Comparison of ENCODE assay signal across 1 cellular context in genomic region chr18:1463981-1464380, GRCh38.
TF ChIP-seq lines count a peak whose summit lies in the region.

No MANE protein-coding gene starts in this region.

TF ChIP-seq in K562, 482 proteins besides CTCF, POLR2A, EP300 and RAD21 (continued from another document):
- TF ChIP-seq, protein P1, sequence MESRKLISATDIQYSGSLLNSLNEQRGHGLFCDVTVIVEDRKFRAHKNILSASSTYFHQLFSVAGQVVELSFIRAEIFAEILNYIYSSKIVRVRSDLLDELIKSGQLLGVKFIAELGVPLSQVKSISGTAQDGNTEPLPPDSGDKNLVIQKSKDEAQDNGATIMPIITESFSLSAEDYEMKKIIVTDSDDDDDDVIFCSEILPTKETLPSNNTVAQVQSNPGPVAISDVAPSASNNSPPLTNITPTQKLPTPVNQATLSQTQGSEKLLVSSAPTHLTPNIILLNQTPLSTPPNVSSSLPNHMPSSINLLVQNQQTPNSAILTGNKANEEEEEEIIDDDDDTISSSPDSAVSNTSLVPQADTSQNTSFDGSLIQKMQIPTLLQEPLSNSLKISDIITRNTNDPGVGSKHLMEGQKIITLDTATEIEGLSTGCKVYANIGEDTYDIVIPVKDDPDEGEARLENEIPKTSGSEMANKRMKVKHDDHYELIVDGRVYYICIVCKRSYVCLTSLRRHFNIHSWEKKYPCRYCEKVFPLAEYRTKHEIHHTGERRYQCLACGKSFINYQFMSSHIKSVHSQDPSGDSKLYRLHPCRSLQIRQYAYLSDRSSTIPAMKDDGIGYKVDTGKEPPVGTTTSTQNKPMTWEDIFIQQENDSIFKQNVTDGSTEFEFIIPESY (CRISPR knock-in tag; IDR thresholded peaks at IDR 0.05) = no peak
- TF ChIP-seq HMG20B (CRISPR knock-in tag; IDR thresholded peaks at IDR 0.05) = no peak
- TF ChIP-seq, protein P2, sequence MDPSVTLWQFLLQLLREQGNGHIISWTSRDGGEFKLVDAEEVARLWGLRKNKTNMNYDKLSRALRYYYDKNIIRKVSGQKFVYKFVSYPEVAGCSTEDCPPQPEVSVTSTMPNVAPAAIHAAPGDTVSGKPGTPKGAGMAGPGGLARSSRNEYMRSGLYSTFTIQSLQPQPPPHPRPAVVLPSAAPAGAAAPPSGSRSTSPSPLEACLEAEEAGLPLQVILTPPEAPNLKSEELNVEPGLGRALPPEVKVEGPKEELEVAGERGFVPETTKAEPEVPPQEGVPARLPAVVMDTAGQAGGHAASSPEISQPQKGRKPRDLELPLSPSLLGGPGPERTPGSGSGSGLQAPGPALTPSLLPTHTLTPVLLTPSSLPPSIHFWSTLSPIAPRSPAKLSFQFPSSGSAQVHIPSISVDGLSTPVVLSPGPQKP (CRISPR knock-in tag; IDR thresholded peaks at IDR 0.05) = no peak
- TF ChIP-seq ZBTB9 (CRISPR knock-in tag; IDR thresholded peaks at IDR 0.05) = 0 out of 2 replicates have a peak, but pooled peaks have one; percentile 41
- 0 out of 2 replicates have a peak, but pooled peaks have one; percentile 41 for TF ChIP-seq GTF2E2 (tag; IDR thresholded peaks at IDR 0.05)
- 0 out of 2 replicates have a peak, but pooled peaks have one; percentile 54 for TF ChIP-seq NFXL1 (CRISPR knock-in tag; IDR thresholded peaks at IDR 0.05)
- no peak for TF ChIP-seq MBD1 (CRISPR knock-in tag; IDR thresholded peaks at IDR 0.05)
- TF ChIP-seq, protein P3, sequence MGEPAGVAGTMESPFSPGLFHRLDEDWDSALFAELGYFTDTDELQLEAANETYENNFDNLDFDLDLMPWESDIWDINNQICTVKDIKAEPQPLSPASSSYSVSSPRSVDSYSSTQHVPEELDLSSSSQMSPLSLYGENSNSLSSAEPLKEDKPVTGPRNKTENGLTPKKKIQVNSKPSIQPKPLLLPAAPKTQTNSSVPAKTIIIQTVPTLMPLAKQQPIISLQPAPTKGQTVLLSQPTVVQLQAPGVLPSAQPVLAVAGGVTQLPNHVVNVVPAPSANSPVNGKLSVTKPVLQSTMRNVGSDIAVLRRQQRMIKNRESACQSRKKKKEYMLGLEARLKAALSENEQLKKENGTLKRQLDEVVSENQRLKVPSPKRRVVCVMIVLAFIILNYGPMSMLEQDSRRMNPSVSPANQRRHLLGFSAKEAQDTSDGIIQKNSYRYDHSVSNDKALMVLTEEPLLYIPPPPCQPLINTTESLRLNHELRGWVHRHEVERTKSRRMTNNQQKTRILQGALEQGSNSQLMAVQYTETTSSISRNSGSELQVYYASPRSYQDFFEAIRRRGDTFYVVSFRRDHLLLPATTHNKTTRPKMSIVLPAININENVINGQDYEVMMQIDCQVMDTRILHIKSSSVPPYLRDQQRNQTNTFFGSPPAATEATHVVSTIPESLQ (CRISPR knock-in tag; IDR thresholded peaks at IDR 0.05) = no peak
- no peak for TF ChIP-seq ZNF512 (tag; IDR thresholded peaks at IDR 0.05)
- TF ChIP-seq TCF7 (IDR thresholded peaks at IDR 0.05; ENCODE audit: borderline replicate concordance) = no peak
- TF ChIP-seq HDGF (IDR thresholded peaks at IDR 0.05) = no peak
- no peak for TF ChIP-seq RBFOX2 (IDR thresholded peaks at IDR 0.05; ENCODE audit: low read depth, low read length)
- TF ChIP-seq, protein P4, sequence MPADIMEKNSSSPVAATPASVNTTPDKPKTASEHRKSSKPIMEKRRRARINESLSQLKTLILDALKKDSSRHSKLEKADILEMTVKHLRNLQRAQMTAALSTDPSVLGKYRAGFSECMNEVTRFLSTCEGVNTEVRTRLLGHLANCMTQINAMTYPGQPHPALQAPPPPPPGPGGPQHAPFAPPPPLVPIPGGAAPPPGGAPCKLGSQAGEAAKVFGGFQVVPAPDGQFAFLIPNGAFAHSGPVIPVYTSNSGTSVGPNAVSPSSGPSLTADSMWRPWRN (IDR thresholded peaks at IDR 0.05; ENCODE audit: low read depth) = no peak
- TF ChIP-seq BCOR (IDR thresholded peaks at IDR 0.05) = no peak
- no peak for TF ChIP-seq SRSF1 (IDR thresholded peaks at IDR 0.05; ENCODE audit: low read depth, low read length)
- TF ChIP-seq, protein P5, sequence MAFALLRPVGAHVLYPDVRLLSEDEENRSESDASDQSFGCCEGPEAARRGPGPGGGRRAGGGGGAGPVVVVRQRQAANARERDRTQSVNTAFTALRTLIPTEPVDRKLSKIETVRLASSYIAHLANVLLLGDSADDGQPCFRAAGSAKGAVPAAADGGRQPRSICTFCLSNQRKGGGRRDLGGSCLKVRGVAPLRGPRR (CRISPR knock-in tag; IDR thresholded peaks at IDR 0.05) = no peak
- TF ChIP-seq RBM22 (IDR thresholded peaks at IDR 0.05; ENCODE audit: low read depth, low read length, poor library complexity, severe bottlenecking) = no peak
- TF ChIP-seq WHSC1 (IDR thresholded peaks at IDR 0.05; ENCODE audit: low read length) = no peak
- no peak for TF ChIP-seq ELF1 (tag; IDR thresholded peaks at IDR 0.05)
- TF ChIP-seq TCFL5 (CRISPR knock-in tag; conservative IDR thresholded peaks at IDR 0.05) = no peak
- TF ChIP-seq FUS (optimal IDR thresholded peaks at IDR 0.05; ENCODE audit: low read depth, low read length) = no peak
- peak; percentile 92 for TF ChIP-seq PTBP1 (IDR thresholded peaks at IDR 0.05; ENCODE audit: low read depth, low read length)
- no peak for TF ChIP-seq U2AF1 (optimal IDR thresholded peaks at IDR 0.05; ENCODE audit: low read depth, low read length)
- TF ChIP-seq MLX (CRISPR knock-in tag; conservative IDR thresholded peaks at IDR 0.05) = no peak
- TF ChIP-seq ZNF354B (CRISPR knock-in tag; IDR thresholded peaks at IDR 0.05) = 0 out of 2 replicates have a peak, but pooled peaks have one; percentile 7
- TF ChIP-seq MIER1 (IDR thresholded peaks at IDR 0.05; ENCODE audit: low read depth) = peak; percentile 95
- TF ChIP-seq SIRT6 (IDR thresholded peaks at IDR 0.05; ENCODE audit: low read depth, low read length) = no peak
- TF ChIP-seq RFX7 (CRISPR knock-in tag; IDR thresholded peaks at IDR 0.05) = no peak
- TF ChIP-seq NFE2 (IDR thresholded peaks at IDR 0.05; ENCODE audit: low read depth) = no peak
- no peak for TF ChIP-seq SRSF3 (IDR thresholded peaks at IDR 0.05; ENCODE audit: insufficient read depth, low read length)
- no peak for TF ChIP-seq JUN (IDR thresholded peaks at IDR 0.05; ENCODE audit: borderline replicate concordance, low read depth, low read length)
- no peak for TF ChIP-seq JUN (CRISPR knock-in tag; IDR thresholded peaks at IDR 0.05; ENCODE audit: borderline replicate concordance)
- no peak for TF ChIP-seq PHB2 (IDR thresholded peaks at IDR 0.05; ENCODE audit: low read depth)
TF ChIP-seq in K562: peak in this region for 8.
